ENCODE assay signal across 18 cellular contexts in genomic region chr12:544142-544541, GRCh38.
"Had no signal": no experiment of that assay in that cellular context is flagged by ENCODE, and none has a peak within 500 bp of the region (broad histone marks: within the 10 kb centered on the region; RNA-seq: fewer than 3 reads in every experiment).

No MANE protein-coding gene starts in this region.

- H3K4me3 ChIP-seq: coronary artery, dorsolateral prefrontal cortex, left ventricle myocardium inferior, lung, right atrium auricular region, sigmoid colon, skin epidermis, thyroid gland, upper lobe of left lung, uterus had no signal

- DNase-seq: dorsolateral prefrontal cortex; effector CD8-positive, alpha-beta T cell; islet precursor cell; left ventricle myocardium inferior; mesenchymal stem cell; midbrain; sigmoid colon; stimulated activated CD4-positive, alpha-beta T cell treated with anti-CD3 and anti-CD28 coated beads, Interleukin-12 subunit alpha, Interleukin-12 subunit beta, amount 100 ng/mL, for 4 hours; stimulated activated naive CD4-positive, alpha-beta T cell; thyroid gland; upper lobe of left lung; uterus had no signal

- H3K4me1 ChIP-seq: uterus had no signal

- H3K36me3 Mint-ChIP-seq: natural killer cell treated with Interleukin-12 subunit alpha and Interleukin-12 subunit beta and Interleukin-15 and Interleukin-18, amount 100 ng/mL, for 72 hours had no signal

- H3K27ac ChIP-seq: coronary artery, dorsolateral prefrontal cortex, left ventricle myocardium inferior, right atrium auricular region, sigmoid colon, thyroid gland, upper lobe of left lung, uterus had no signal

- H3K36me3 ChIP-seq: left ventricle myocardium inferior, sigmoid colon, thyroid gland, upper lobe of left lung, uterus had no signal

- H3K4me3 Mint-ChIP-seq: natural killer cell treated with Interleukin-12 subunit alpha and Interleukin-12 subunit beta and Interleukin-15 and Interleukin-18, amount 100 ng/mL, for 72 hours had no signal

- H3K9me3 Mint-ChIP-seq: natural killer cell treated with Interleukin-12 subunit alpha and Interleukin-12 subunit beta and Interleukin-15 and Interleukin-18, amount 100 ng/mL, for 72 hours had no signal

- FAIRE-seq: frontal cortex had no signal

- H3K27me3 ChIP-seq: dorsolateral prefrontal cortex, right atrium auricular region, thyroid gland, upper lobe of left lung, uterus had no signal

- H3K9me3 ChIP-seq: left ventricle myocardium inferior, right atrium auricular region, sigmoid colon, thyroid gland, upper lobe of left lung, uterus had no signal
